ENCODE assay signal across 12 cellular contexts in the genomic region with DNA sequence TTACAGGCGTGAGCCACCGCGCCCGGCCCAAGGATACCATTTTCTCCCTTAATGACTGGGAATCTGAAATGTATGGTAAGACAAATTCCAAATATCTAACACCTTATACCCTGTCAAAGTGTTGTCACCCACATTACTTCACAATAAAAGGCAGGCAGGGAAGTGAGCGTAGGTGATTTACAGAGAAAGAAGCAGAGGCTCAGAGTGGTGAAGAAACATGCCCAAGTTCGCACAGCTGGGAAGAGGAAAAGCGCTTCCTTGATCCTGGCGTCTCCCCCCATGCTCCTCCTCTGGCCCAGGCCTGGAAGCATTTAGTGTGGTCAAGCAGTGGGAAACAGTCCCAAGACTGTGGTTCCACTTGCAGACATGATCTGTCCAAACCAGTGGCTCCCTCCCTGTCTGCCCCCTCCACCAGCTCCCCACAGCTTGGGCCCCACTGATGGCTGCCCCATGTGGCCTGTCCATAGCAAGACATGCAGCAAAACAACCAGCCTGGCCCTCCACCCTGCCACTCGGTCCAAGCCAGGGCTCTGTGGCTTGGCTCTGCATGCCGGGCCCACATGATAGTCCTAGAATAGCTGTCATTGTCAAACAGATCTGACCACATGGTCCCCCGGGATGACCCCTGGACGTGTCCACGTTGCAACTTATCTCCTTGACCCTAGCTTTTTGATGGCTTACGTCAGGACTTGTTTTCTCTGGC.
DNase-seq lines count a peak whose midpoint lies in the region; ATAC-seq, FAIRE-seq and TF ChIP-seq lines count a peak whose summit lies in the region.
"Had no signal": no experiment of that assay in that cellular context is flagged by ENCODE, and none has a peak within 500 bp of the region (broad histone marks: within the 10 kb centered on the region; RNA-seq: fewer than 3 reads in every experiment).

No MANE protein-coding gene starts in this region.

- peaks cover 9% of the 10 kb centered on the region for H3K9me3 Mint-ChIP-seq in astrocyte (ENCODE audit: unreplicated experiment)

- no peak overlapping the region for H2BK5ac ChIP-seq in trophoblast cell (ENCODE audit: low read depth, low read length, poor library complexity)

- H3K79me1 ChIP-seq in trophoblast cell (ENCODE audit: low read length): no peaks in the 10 kb centered on the region

- FAIRE-seq in astrocyte (lab: Jason Lieb, UNC): no peak

- H2BK120ac ChIP-seq in trophoblast cell (ENCODE audit: insufficient read depth, low read length, poor library complexity): no peak overlapping the region

- H4K8ac ChIP-seq in trophoblast cell (ENCODE audit: low read depth, low read length): no peak overlapping the region

- H3K9ac ChIP-seq in astrocyte (ENCODE audit: low read length) (no peak overlapping the region), trophoblast cell (ENCODE audit: low read length) (no peak overlapping the region)

- H2AK5ac ChIP-seq in trophoblast cell (ENCODE audit: low read length): no peak overlapping the region

- peak; percentile 77 to 93 (median 86) for ATAC-seq in heart left ventricle
- ATAC-seq in GM18868 (IDR thresholded peaks at IDR 0.05; ENCODE audit: unreplicated experiment): no peak
- ATAC-seq: CD8-positive, alpha-beta T cell; naive thymus-derived CD8-positive, alpha-beta T cell had no signal

- H3K4me2 ChIP-seq in astrocyte (ENCODE audit: low read length): no peak overlapping the region
- no peak overlapping the region for H3K4me2 ChIP-seq in trophoblast cell (ENCODE audit: low read length)

- H3K27ac Mint-ChIP-seq in astrocyte (ENCODE audit: unreplicated experiment): no peak overlapping the region
- H3K27ac Mint-ChIP-seq: CD8-positive, alpha-beta T cell; naive thymus-derived CD8-positive, alpha-beta T cell had no signal

- H3K23ac ChIP-seq in trophoblast cell (ENCODE audit: low read length): no peak overlapping the region

- H2AFZ ChIP-seq in astrocyte (ENCODE audit: low read depth, low read length): no peak overlapping the region
- no peak overlapping the region for H2AFZ ChIP-seq in trophoblast cell (ENCODE audit: insufficient read depth, low read length, poor library complexity)

- 66 to 80% (median 71%) methylated on average over 14 of the region's 14 CpGs for WGBS in heart left ventricle, 4 donors
- no CpG with 5 or more reads among the region's 14 CpGs for WGBS in trophoblast cell (ENCODE audit: extremely low coverage, insufficient coverage, insufficient read length)

- H3K4me3 ChIP-seq in astrocyte (ENCODE audit: insufficient read depth, low read depth, low read length): no peak overlapping the region
- no peak overlapping the region for H3K4me3 ChIP-seq in heart left ventricle
- no peak overlapping the region for H3K4me3 ChIP-seq in retinal pigment epithelial cell (ENCODE audit: low read length)
- H3K4me3 ChIP-seq in trophoblast cell (ENCODE audit: low read depth, low read length): no peak overlapping the region
- H3K4me3 ChIP-seq: spleen had no signal

- H3K4ac ChIP-seq in trophoblast cell (ENCODE audit: low read depth, low read length): no peak overlapping the region

- TF ChIP-seq POLR2A in heart left ventricle (IDR thresholded peaks at IDR 0.05): no peak

- no peak overlapping the region for H3K14ac ChIP-seq in trophoblast cell (ENCODE audit: low read length)

- no peak overlapping the region for H3K18ac ChIP-seq in trophoblast cell (ENCODE audit: low read length)

- H3K4me1 ChIP-seq in astrocyte (ENCODE audit: insufficient read depth, low read length) (peaks cover 15% of the 10 kb centered on the region), heart left ventricle (peaks cover 0 to 44% (median 15%) of the 10 kb centered on the region in 12 donors), trophoblast cell (ENCODE audit: control insufficient read depth in 1 of 2, insufficient read depth in 2 of 2, low read length in 2 of 2) (no peaks in the 10 kb centered on the region)
- H3K4me1 ChIP-seq: spleen had no signal

- H4K20me1 ChIP-seq in astrocyte (ENCODE audit: insufficient read depth, low read length): no peaks in the 10 kb centered on the region

- TF ChIP-seq CTCF in astrocyte (IDR thresholded peaks at IDR 0.05; ENCODE audit: insufficient read depth, low read depth, low read length) (no peak), heart left ventricle (IDR thresholded peaks at IDR 0.05) (peak in 6 of 12 donors; percentile 8 to 45 (median 31)), retinal pigment epithelial cell (conservative IDR thresholded peaks at IDR 0.05; ENCODE audit: low read depth, low read length) (peak; percentile 16)

- H3K4me1 Mint-ChIP-seq in astrocyte (ENCODE audit: low read depth, unreplicated experiment): peaks cover 18% of the 10 kb centered on the region

- H3K36me3 Mint-ChIP-seq in astrocyte (ENCODE audit: low read depth, unreplicated experiment): peaks cover 6% of the 10 kb centered on the region

- no peaks in the 10 kb centered on the region for H3K27me3 ChIP-seq in astrocyte (ENCODE audit: insufficient read depth, low read length)
- no peaks in the 10 kb centered on the region for H3K27me3 ChIP-seq in heart left ventricle
- no peaks in the 10 kb centered on the region for H3K27me3 ChIP-seq in trophoblast cell (ENCODE audit: insufficient read depth, low read length)
- H3K27me3 ChIP-seq: spleen had no signal

- H3K36me3 ChIP-seq in astrocyte (ENCODE audit: insufficient read depth, low read length): no peaks in the 10 kb centered on the region
- H3K36me3 ChIP-seq in heart left ventricle: peaks cover 0 to 13% (median 0%) of the 10 kb centered on the region in 9 donors
- H3K36me3 ChIP-seq in trophoblast cell (ENCODE audit: control insufficient read depth in 1 of 2, insufficient read depth in 2 of 2, low read length in 2 of 2): no peaks in the 10 kb centered on the region

- H3K4me3 Mint-ChIP-seq in astrocyte (ENCODE audit: unreplicated experiment): no peak overlapping the region
- H3K4me3 Mint-ChIP-seq: CD8-positive, alpha-beta T cell; naive thymus-derived CD8-positive, alpha-beta T cell had no signal

- no peak overlapping the region for H3K27ac ChIP-seq in astrocyte (ENCODE audit: low read depth, low read length)
- H3K27ac ChIP-seq in heart left ventricle: peak overlapping the region in 11 of 12 donors; percentile 13 to 90 (median 40)
- H3K27ac ChIP-seq in trophoblast cell (ENCODE audit: low read depth, low read length): no peak overlapping the region
- H3K27ac ChIP-seq: spleen had no signal

- H3K9me3 ChIP-seq in astrocyte (ENCODE audit: insufficient read depth, low read depth, low read length) (no peaks in the 10 kb centered on the region), heart left ventricle (peaks cover 0 to 12% (median 0%) of the 10 kb centered on the region in 12 donors), trophoblast cell (ENCODE audit: insufficient read depth, low read depth, low read length) (no peaks in the 10 kb centered on the region)

- H2BK12ac ChIP-seq in trophoblast cell (ENCODE audit: low read length): no peak overlapping the region

- H3K79me2 ChIP-seq in astrocyte (ENCODE audit: insufficient read depth, low read length): no peaks in the 10 kb centered on the region
- no peaks in the 10 kb centered on the region for H3K79me2 ChIP-seq in trophoblast cell (ENCODE audit: control insufficient read depth, insufficient read depth, low read length, poor library complexity)

- no peak overlapping the region for H4K12ac ChIP-seq in trophoblast cell (ENCODE audit: low read depth, low read length)

- DNase-seq in AG20443 (ENCODE audit: low spot score) (peak; percentile 86), astrocyte (ENCODE audit: low read depth) (peak; percentile 60), heart left ventricle (peak; percentile 46 to 84 (median 76)), retinal pigment epithelial cell (ENCODE audit: low read depth) (no peak), trophoblast cell (no peak), HUDEP-2 (lab: John Stamatoyannopoulos, UW; ENCODE audit: unreplicated experiment in 76 of 76) (no peak)
- DNase-seq in activated T-cell treated with anti-CD3 and anti-CD28 coated beads, Interleukin-2, amount 50 U/mL, for 48 hours: no peak
- DNase-seq: CD8-positive, alpha-beta T cell; naive thymus-derived CD8-positive, alpha-beta T cell; SIG-M5; spleen had no signal

- H3K27me3 Mint-ChIP-seq in astrocyte (ENCODE audit: low read depth, unreplicated experiment): peaks cover 29% of the 10 kb centered on the region
- H3K27me3 Mint-ChIP-seq: naive thymus-derived CD8-positive, alpha-beta T cell had no signal

- no peak overlapping the region for H4K91ac ChIP-seq in trophoblast cell (ENCODE audit: low read depth, low read length)

- intact Hi-C loops in heart left ventricle (cut with DNase I): loop anchor here in 4 of 10 donors (5.0 to 10.0 kb wide), 3 partner anchors 239 to 244 kb away; no protein-coding TSS in a partner anchor

Comparison
In these comparisons a context has a peak if more than half of its experiments do, and no peak if none do; other contexts are left out.
1. DNase-seq: peak in AG20443 (single experiment), astrocyte (single experiment) and heart left ventricle (5 of 5); none in retinal pigment epithelial cell (single experiment), activated T-cell treated with anti-CD3 and anti-CD28 coated beads, Interleukin-2, amount 50 U/mL, for 48 hours (0 of 2), trophoblast cell (0 of 2) and HUDEP-2 (0 of 76).
2. H3K27ac ChIP-seq: peak in heart left ventricle (11 of 12); none in astrocyte (single experiment) and trophoblast cell (single experiment).